In genomic region chr1:119988316-119989067, GRCh38 we compare ENCODE assay signal across 11 cellular contexts.
A peak's percentile ranks its signal among the peaks of the same experiment; 100 is the strongest.
DNase-seq lines count a peak whose midpoint lies in the region; ATAC-seq and TF ChIP-seq lines count a peak whose summit lies in the region.
"Had no signal": no experiment of that assay in that cellular context is flagged by ENCODE, and none has a peak within 500 bp of the region (broad histone marks: within the 10 kb centered on the region; RNA-seq: fewer than 3 reads in every experiment).

No MANE protein-coding gene starts in this region.

- ATAC-seq in HG03565 (IDR thresholded peaks at IDR 0.05; ENCODE audit: unreplicated experiment), result peak; percentile 62
- peak; percentile 89 for ATAC-seq in activated T-helper 17 cell treated with anti-CD3 and anti-CD28 coated beads, Interleukin-2, amount 50 U/mL, for 72 hours (replicated peaks)
- no peak for ATAC-seq in HG02852 (IDR thresholded peaks at IDR 0.05; ENCODE audit: unreplicated experiment)
- ATAC-seq in GM19328 (IDR thresholded peaks at IDR 0.05; ENCODE audit: unreplicated experiment), result no peak
- ATAC-seq in HG02588 (IDR thresholded peaks at IDR 0.05; ENCODE audit: unreplicated experiment), result no peak
- no peak for ATAC-seq in HG03196 (IDR thresholded peaks at IDR 0.05; ENCODE audit: unreplicated experiment)
- ATAC-seq: Right ventricle myocardium inferior had no signal

- peak overlapping the region; percentile 73 for H3K27ac Mint-ChIP-seq in activated T-helper 17 cell treated with anti-CD3 and anti-CD28 coated beads, Interleukin-2, amount 50 U/mL, for 72 hours
- H3K27ac Mint-ChIP-seq: neural progenitor cell had no signal

- H3K27me3 ChIP-seq in neutrophil, result no peaks in the 10 kb centered on the region
- H3K27me3 ChIP-seq: adrenal gland, neural progenitor cell had no signal

- H3K4me1 ChIP-seq in neutrophil (ENCODE audit: control insufficient read depth in 1 of 2, insufficient read depth in 1 of 2, low read depth in 1 of 2, low read length in 1 of 2), result peaks cover 22 to 26% of the 10 kb centered on the region in 2 experiments
- H3K4me1 ChIP-seq: neural progenitor cell had no signal

- peaks cover 47% of the 10 kb centered on the region for H3K36me3 Mint-ChIP-seq in activated T-helper 17 cell treated with anti-CD3 and anti-CD28 coated beads, Interleukin-2, amount 50 U/mL, for 72 hours (ENCODE audit: low read depth)

- DNase-seq in ELR (ENCODE audit: low read depth), result peak; percentile 58
- DNase-seq: adrenal gland had no signal

- no peak for TF ChIP-seq CTCF in neutrophil (IDR thresholded peaks at IDR 0.05)

- H3K27me3 Mint-ChIP-seq in activated T-helper 17 cell treated with anti-CD3 and anti-CD28 coated beads, Interleukin-2, amount 50 U/mL, for 72 hours, result no peaks in the 10 kb centered on the region

- peaks cover 20% of the 10 kb centered on the region for H3K36me3 ChIP-seq in neutrophil
- H3K36me3 ChIP-seq: adrenal gland, neural progenitor cell had no signal

- H3K4me1 Mint-ChIP-seq in activated T-helper 17 cell treated with anti-CD3 and anti-CD28 coated beads, Interleukin-2, amount 50 U/mL, for 72 hours, result peaks cover 27% of the 10 kb centered on the region
- H3K4me1 Mint-ChIP-seq: neural progenitor cell had no signal

- H3K4me3 ChIP-seq in neutrophil (ENCODE audit: low read depth in 1 of 2, low read length in 1 of 2), result no peak overlapping the region
- H3K4me3 ChIP-seq: adrenal gland, neural progenitor cell had no signal

- H3K27ac ChIP-seq in neutrophil, result peak overlapping the region; percentile 71
- H3K27ac ChIP-seq: neural progenitor cell had no signal

- H3K4me3 Mint-ChIP-seq in activated T-helper 17 cell treated with anti-CD3 and anti-CD28 coated beads, Interleukin-2, amount 50 U/mL, for 72 hours, result peak overlapping the region; percentile 63
- H3K4me3 Mint-ChIP-seq: neural progenitor cell had no signal

- no peaks in the 10 kb centered on the region for H3K9me3 Mint-ChIP-seq in activated T-helper 17 cell treated with anti-CD3 and anti-CD28 coated beads, Interleukin-2, amount 50 U/mL, for 72 hours
- H3K9me3 Mint-ChIP-seq: neural progenitor cell had no signal

- no peaks in the 10 kb centered on the region for H3K9me3 ChIP-seq in neutrophil
- H3K9me3 ChIP-seq: adrenal gland had no signal

Comparison
In these comparisons a context has a peak if more than half of its experiments do, and no peak if none do; other contexts are left out.
1. ATAC-seq: peak in HG03565 (single experiment) and activated T-helper 17 cell treated with anti-CD3 and anti-CD28 coated beads, Interleukin-2, amount 50 U/mL, for 72 hours (single experiment); none in HG02852 (single experiment), GM19328 (single experiment), HG02588 (single experiment) and HG03196 (single experiment).